12 cellular contexts compared by ENCODE assay signal in the genomic region with DNA sequence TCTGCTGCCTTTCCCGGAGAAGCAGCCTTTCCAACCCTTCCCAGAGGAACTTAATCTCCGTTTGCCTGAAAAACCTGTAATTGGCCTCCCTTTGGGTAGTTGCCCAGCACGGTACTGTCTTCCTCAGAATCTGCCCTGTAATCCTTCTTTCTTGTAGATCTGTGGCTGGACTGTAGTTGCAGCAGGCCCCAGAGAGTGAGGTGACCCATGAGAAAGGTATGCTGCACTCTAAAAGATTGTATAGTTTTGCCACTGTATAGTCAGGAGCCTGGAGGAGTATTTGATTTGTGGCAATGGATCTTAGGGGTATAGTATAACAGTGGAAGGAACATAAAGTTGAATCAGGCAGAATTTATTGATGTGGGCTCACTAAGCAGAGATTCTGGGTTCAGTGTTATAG. TPM values are rescaled to one million over a fixed set of nuclear protein-coding genes. Genes with fewer than 3 reads are reported as not detected.
DNase-seq lines count a peak whose midpoint lies in the region; ATAC-seq and TF ChIP-seq lines count a peak whose summit lies in the region.
"Had no signal": no experiment of that assay in that cellular context is flagged by ENCODE, and none has a peak within 500 bp of the region (broad histone marks: within the 10 kb centered on the region; RNA-seq: fewer than 3 reads in every experiment).

No MANE protein-coding gene starts in this region.

- no peak overlapping the region for H3K4ac ChIP-seq in trophoblast cell (ENCODE audit: low read depth, low read length)

- H3K27ac ChIP-seq in RWPE1 (no peak overlapping the region; the same call in 1 of the 2 replicates), epithelial cell of prostate (peak overlapping the region; percentile 54), trophoblast cell (ENCODE audit: low read depth, low read length) (peak overlapping the region; percentile 63)

- H3K9me3 ChIP-seq in trophoblast cell (ENCODE audit: insufficient read depth, low read depth, low read length), result no peaks in the 10 kb centered on the region

- DNase-seq in ELR (ENCODE audit: low read depth) (peak; percentile 88), RWPE1 (ENCODE audit: low spot score) (peak; percentile 72), epithelial cell of prostate (ENCODE audit: low read depth, low spot score) (no peak), trophoblast cell (peak in 1 of 2 donors; percentile 53), NCI-H524 treated with DMSO at 0.1 percent for 48 hours (lab: John Stamatoyannopoulos, UW) (no peak), DMS79 (lab: John Stamatoyannopoulos, UW) (no peak), COR-L47 (lab: John Stamatoyannopoulos, UW) (no peak)
- DNase-seq: activated CD4-positive, CD25-positive, alpha-beta regulatory T cell treated with anti-CD3 and anti-CD28 coated beads, Interleukin-2, amount 50 U/mL, for 72 hours; activated effector memory CD4-positive, alpha-beta T cell treated with anti-CD3 and anti-CD28 coated beads, Interleukin-2, amount 50 U/mL, for 16 hours; stimulated activated CD4-positive, alpha-beta T cell treated with anti-CD3 and anti-CD28 coated beads, Interleukin-4, amount 100 ng/mL, for 24 hours had no signal

- H3K4me2 ChIP-seq in trophoblast cell (ENCODE audit: low read length), result peak overlapping the region; percentile 29

- no peak overlapping the region for H3K14ac ChIP-seq in trophoblast cell (ENCODE audit: low read length)

- H2AFZ ChIP-seq in trophoblast cell (ENCODE audit: insufficient read depth, low read length, poor library complexity), result no peak overlapping the region

- no peak overlapping the region for H4K12ac ChIP-seq in trophoblast cell (ENCODE audit: low read depth, low read length)

- no peaks in the 10 kb centered on the region for H3K79me1 ChIP-seq in trophoblast cell (ENCODE audit: low read length)

- H3K4me3 ChIP-seq in trophoblast cell (ENCODE audit: low read depth, low read length), result no peak overlapping the region

- no peak overlapping the region for H4K8ac ChIP-seq in trophoblast cell (ENCODE audit: low read depth, low read length)

- H3K18ac ChIP-seq in trophoblast cell (ENCODE audit: low read length), result no peak overlapping the region

- H3K4me1 ChIP-seq in trophoblast cell (ENCODE audit: control insufficient read depth in 1 of 2, insufficient read depth in 2 of 2, low read length in 2 of 2), result peaks cover 12 to 17% of the 10 kb centered on the region in 2 experiments

- ATAC-seq in GM18502 (IDR thresholded peaks at IDR 0.05; ENCODE audit: poor library complexity, unreplicated experiment), result no peak
- ATAC-seq: Right ventricle myocardium inferior had no signal

- CTCF ChIA-PET in RWPE1 (lab: Yijun Ruan, JAX), result interaction anchor here (0.6 kb wide), 1 partner anchor 1918 kb away, joined by 3 read pairs; no protein-coding TSS in a partner anchor

- no peak overlapping the region for H2BK12ac ChIP-seq in trophoblast cell (ENCODE audit: low read length)

- no peak overlapping the region for H2AK5ac ChIP-seq in trophoblast cell (ENCODE audit: low read length)

- WGBS in trophoblast cell (ENCODE audit: extremely low coverage, insufficient coverage, insufficient read length), result no CpG with 5 or more reads among the region's 3 CpGs

- no peak overlapping the region for H3K9ac ChIP-seq in trophoblast cell (ENCODE audit: low read length)

- POLR2A ChIA-PET in RWPE1 (lab: Yijun Ruan, JAX; ENCODE audit: low non-redundant PET), result no interaction called here

- H3K36me3 ChIP-seq in trophoblast cell (ENCODE audit: control insufficient read depth in 1 of 2, insufficient read depth in 2 of 2, low read length in 2 of 2), result peaks cover 2% of the 10 kb centered on the region in 2 experiments

- TF ChIP-seq CTCF in RWPE1 (conservative IDR thresholded peaks at IDR 0.05; ENCODE audit: low read depth), result no peak

- H3K79me2 ChIP-seq in trophoblast cell (ENCODE audit: control insufficient read depth, insufficient read depth, low read length, poor library complexity), result peaks cover 22% of the 10 kb centered on the region

- no peak overlapping the region for H2BK120ac ChIP-seq in trophoblast cell (ENCODE audit: insufficient read depth, low read length, poor library complexity)

- no peak overlapping the region for H3K23ac ChIP-seq in trophoblast cell (ENCODE audit: low read length)

- no peaks in the 10 kb centered on the region for H3K27me3 ChIP-seq in trophoblast cell (ENCODE audit: insufficient read depth, low read length)

- H2BK5ac ChIP-seq in trophoblast cell (ENCODE audit: low read depth, low read length, poor library complexity), result no peak overlapping the region

- H4K91ac ChIP-seq in trophoblast cell (ENCODE audit: low read depth, low read length), result no peak overlapping the region

RNA-seq across cellular contexts. Expression of a gene that starts 11.8 kb away (rescaled TPM):
- 65.0 and 67.0 TPM in 2 replicates for polyA plus RNA-seq in trophoblast cell (2013)

Comparison
In these comparisons a context has a peak if more than half of its experiments do, and no peak if none do; other contexts are left out.
1. DNase-seq: peak in ELR (single experiment) and RWPE1 (single experiment); none in epithelial cell of prostate (single experiment), NCI-H524 treated with DMSO at 0.1 percent for 48 hours (single experiment), DMS79 (single experiment) and COR-L47 (single experiment).